Comparison of ENCODE assay signal across 1 cellular context in the genomic region with DNA sequence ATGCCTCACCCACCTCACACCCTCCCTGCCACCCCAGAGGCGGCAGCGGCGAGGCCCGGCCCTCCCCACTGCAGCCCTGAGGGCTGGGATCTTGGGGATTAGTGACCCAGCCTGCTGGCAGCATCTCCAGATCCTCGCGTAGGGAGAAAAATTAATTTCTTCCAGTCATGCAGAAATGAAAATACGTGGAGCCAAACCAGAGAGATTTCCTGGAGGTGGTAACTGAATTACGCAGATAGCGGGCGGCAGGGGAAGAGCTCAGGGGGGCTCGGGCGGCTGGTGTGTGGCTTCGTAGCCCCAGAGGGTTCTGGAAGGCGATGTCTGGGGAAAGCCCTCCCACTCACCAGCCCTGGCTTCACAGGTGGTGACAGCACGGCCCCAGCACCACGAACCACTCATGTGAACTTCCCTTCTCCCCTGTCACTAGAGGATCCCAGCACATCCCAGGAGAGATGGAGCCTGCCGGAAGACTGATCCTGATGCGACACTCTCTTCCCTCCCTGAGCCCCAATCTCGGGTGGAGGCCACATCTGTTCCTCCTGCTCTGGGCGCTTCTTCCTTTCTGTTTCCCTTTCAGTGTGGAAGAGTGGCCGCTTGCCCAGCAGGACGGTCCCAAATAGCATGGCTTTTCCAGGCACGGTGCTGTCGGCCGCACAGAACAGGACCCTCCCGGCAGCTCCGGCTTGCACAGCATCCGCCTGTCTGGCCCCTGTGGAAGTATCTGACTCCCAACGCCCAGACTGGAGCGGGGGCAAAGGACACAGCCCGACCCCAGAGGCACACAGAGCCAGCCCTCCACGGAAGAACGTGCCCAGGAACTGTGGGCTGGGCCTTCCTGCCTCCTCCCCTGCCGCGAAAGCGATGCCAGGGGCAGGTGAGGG.
TF ChIP-seq lines count a peak whose summit lies in the region.

No MANE protein-coding gene starts in this region.

TF ChIP-seq in GM23338, 12 proteins besides CTCF, POLR2A, EP300 and RAD21 (continued from another document):
- no peak for TF ChIP-seq ZNF462 (CRISPR knock-in tag; IDR thresholded peaks at IDR 0.05)
- TF ChIP-seq, protein P1, sequence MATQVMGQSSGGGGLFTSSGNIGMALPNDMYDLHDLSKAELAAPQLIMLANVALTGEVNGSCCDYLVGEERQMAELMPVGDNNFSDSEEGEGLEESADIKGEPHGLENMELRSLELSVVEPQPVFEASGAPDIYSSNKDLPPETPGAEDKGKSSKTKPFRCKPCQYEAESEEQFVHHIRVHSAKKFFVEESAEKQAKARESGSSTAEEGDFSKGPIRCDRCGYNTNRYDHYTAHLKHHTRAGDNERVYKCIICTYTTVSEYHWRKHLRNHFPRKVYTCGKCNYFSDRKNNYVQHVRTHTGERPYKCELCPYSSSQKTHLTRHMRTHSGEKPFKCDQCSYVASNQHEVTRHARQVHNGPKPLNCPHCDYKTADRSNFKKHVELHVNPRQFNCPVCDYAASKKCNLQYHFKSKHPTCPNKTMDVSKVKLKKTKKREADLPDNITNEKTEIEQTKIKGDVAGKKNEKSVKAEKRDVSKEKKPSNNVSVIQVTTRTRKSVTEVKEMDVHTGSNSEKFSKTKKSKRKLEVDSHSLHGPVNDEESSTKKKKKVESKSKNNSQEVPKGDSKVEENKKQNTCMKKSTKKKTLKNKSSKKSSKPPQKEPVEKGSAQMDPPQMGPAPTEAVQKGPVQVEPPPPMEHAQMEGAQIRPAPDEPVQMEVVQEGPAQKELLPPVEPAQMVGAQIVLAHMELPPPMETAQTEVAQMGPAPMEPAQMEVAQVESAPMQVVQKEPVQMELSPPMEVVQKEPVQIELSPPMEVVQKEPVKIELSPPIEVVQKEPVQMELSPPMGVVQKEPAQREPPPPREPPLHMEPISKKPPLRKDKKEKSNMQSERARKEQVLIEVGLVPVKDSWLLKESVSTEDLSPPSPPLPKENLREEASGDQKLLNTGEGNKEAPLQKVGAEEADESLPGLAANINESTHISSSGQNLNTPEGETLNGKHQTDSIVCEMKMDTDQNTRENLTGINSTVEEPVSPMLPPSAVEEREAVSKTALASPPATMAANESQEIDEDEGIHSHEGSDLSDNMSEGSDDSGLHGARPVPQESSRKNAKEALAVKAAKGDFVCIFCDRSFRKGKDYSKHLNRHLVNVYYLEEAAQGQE (IDR thresholded peaks at IDR 0.05; ENCODE audit: unreplicated experiment): no peak
- TF ChIP-seq CREB1 (CRISPR knock-in tag; IDR thresholded peaks at IDR 0.05; ENCODE audit: low read depth): no peak
- no peak for TF ChIP-seq NANOG (IDR thresholded peaks at IDR 0.05; ENCODE audit: borderline replicate concordance)
- no peak for TF ChIP-seq ZNF331 (CRISPR knock-in tag; IDR thresholded peaks at IDR 0.05; ENCODE audit: low read depth)
- TF ChIP-seq EZH2phosphoT487 (IDR thresholded peaks at IDR 0.05; ENCODE audit: unreplicated experiment): no peak
- no peak for TF ChIP-seq ZNF114 (CRISPR knock-in tag; IDR thresholded peaks at IDR 0.05)
- TF ChIP-seq EZH2 (IDR thresholded peaks at IDR 0.05; ENCODE audit: low read depth, unreplicated experiment): no peak
- TF ChIP-seq POLR2AphosphoS5 (IDR thresholded peaks at IDR 0.05; ENCODE audit: low read depth): no peak
- no peak for TF ChIP-seq JUNB (IDR thresholded peaks at IDR 0.05; ENCODE audit: unreplicated experiment)
